Comparison of ENCODE assay signal across 33 cellular contexts in genomic region chr3:85151555-85151954, GRCh38.
"Had no signal": no experiment of that assay in that cellular context is flagged by ENCODE, and none has a peak within 500 bp of the region (broad histone marks: within the 10 kb centered on the region; RNA-seq: fewer than 3 reads in every experiment).

No MANE protein-coding gene starts in this region.

- H3K4me3 ChIP-seq: MG63 had no signal

- DNase-seq: Karpas-422, MG63, MM.1S, NCI-H1048, NCI-H1092, NCI-H1092 treated with DMSO at 0.1 percent for 48 hours, NCI-H1105, NCI-H1105 treated with DMSO at 0.1 percent for 48 hours, NCI-H1417, NCI-H1417 treated with DMSO at 0.1 percent for 48 hours, NCI-H1436, NCI-H1436 treated with DMSO at 0.1 percent for 48 hours, NCI-H146, NCI-H1694, NCI-H1694 treated with DMSO at 0.1 percent for 48 hours, NCI-H187 treated with DMSO at 0.1 percent for 48 hours, NCI-H1930, NCI-H2029, NCI-H2029 treated with DMSO at 0.1 percent for 48 hours, NCI-H2081, NCI-H2081 treated with DMSO at 0.1 percent for 48 hours, NCI-H2107, NCI-H2171, NCI-H2171 treated with DMSO at 0.1 percent for 48 hours, NCI-H2227 treated with DMSO at 0.1 percent for 48 hours, NCI-H226, NCI-H345, NCI-H446, NCI-H446 treated with DMSO at 0.1 percent for 48 hours, NCI-H510A, NCI-H510A treated with DMSO at 0.1 percent for 48 hours, NCI-H524 had no signal

- H3K27ac ChIP-seq: KMS-11 had no signal

- H3K27me3 ChIP-seq: MG63 had no signal

- H3K36me3 ChIP-seq: MG63 had no signal

- H3K9me3 ChIP-seq: MG63 had no signal
